ENCODE assay signal across 25 cellular contexts in genomic region chr10:112797221-112797620, GRCh38.
"Had no signal": no experiment of that assay in that cellular context is flagged by ENCODE, and none has a peak within 500 bp of the region (broad histone marks: within the 10 kb centered on the region; RNA-seq: fewer than 3 reads in every experiment).

No MANE protein-coding gene starts in this region.

- FAIRE-seq: astrocyte, TTC549 had no signal

- H3K9me3 Mint-ChIP-seq: activated CD4-positive, alpha-beta memory T cell treated with anti-CD3 and anti-CD28 coated beads for 36 hours; activated CD4-positive, alpha-beta T cell treated with anti-CD3 and anti-CD28 coated beads, Interleukin-2, amount 10 ng/mL, durations not matched to agents 7 days and 5 days; activated naive CD4-positive, alpha-beta T cell treated with anti-CD3 and anti-CD28 coated beads for 36 hours; activated T-helper 17 cell treated with anti-CD3 and anti-CD28 coated beads, Interleukin-2, amount 50 U/mL, for 72 hours; brain; central memory CD8-positive, alpha-beta T cell; T-cell had no signal

- H3K9ac ChIP-seq: KMS-11 had no signal

- H3K4me3 Mint-ChIP-seq: activated CD4-positive, alpha-beta memory T cell treated with anti-CD3 and anti-CD28 coated beads for 36 hours; activated CD4-positive, alpha-beta T cell treated with anti-CD3 and anti-CD28 coated beads, Interleukin-2, amount 10 ng/mL, durations not matched to agents 7 days and 5 days; activated naive CD4-positive, alpha-beta T cell treated with anti-CD3 and anti-CD28 coated beads for 36 hours; activated naive CD8-positive, alpha-beta T cell; activated T-helper 17 cell treated with anti-CD3 and anti-CD28 coated beads, Interleukin-2, amount 50 U/mL, for 72 hours; central memory CD8-positive, alpha-beta T cell; T-cell had no signal

- H3K27ac ChIP-seq: KMS-11 had no signal

- H3K4me2 ChIP-seq: KMS-11 had no signal

- DNase-seq: activated CD4-positive, alpha-beta memory T cell treated with anti-CD3 and anti-CD28 coated beads for 36 hours; activated CD4-positive, alpha-beta T cell treated with anti-CD3 and anti-CD28 coated beads, Interleukin-2, amount 10 ng/mL, durations not matched to agents 7 days and 5 days; activated CD4-positive, CD25-positive, alpha-beta regulatory T cell; activated CD8-positive, alpha-beta memory T cell treated with anti-CD3 and anti-CD28 coated beads for 24 hours; activated gamma-delta T cell; activated naive CD4-positive, alpha-beta T cell treated with anti-CD3 and anti-CD28 coated beads for 36 hours; activated T-cell treated with anti-CD3 and anti-CD28 coated beads for 4 hours; activated T-cell treated with anti-CD3 and anti-CD28 coated beads, Interleukin-2, amount 50 U/mL, for 48 hours; amygdala; NCI-H146; NCI-H187 treated with DMSO at 0.1 percent for 48 hours; NCI-H2081 treated with DMSO at 0.1 percent for 48 hours; NCI-H510A treated with DMSO at 0.1 percent for 48 hours; NCI-H69; SIG-M5; T-cell; T-helper 2 cell; T1000 had no signal

- H3K27ac Mint-ChIP-seq: activated CD4-positive, alpha-beta memory T cell treated with anti-CD3 and anti-CD28 coated beads for 36 hours; activated CD4-positive, alpha-beta T cell treated with anti-CD3 and anti-CD28 coated beads, Interleukin-2, amount 10 ng/mL, durations not matched to agents 7 days and 5 days; activated naive CD4-positive, alpha-beta T cell treated with anti-CD3 and anti-CD28 coated beads for 36 hours; activated naive CD8-positive, alpha-beta T cell; activated T-helper 17 cell treated with anti-CD3 and anti-CD28 coated beads, Interleukin-2, amount 50 U/mL, for 72 hours; T-cell had no signal

- H3K4me1 Mint-ChIP-seq: activated CD4-positive, alpha-beta T cell treated with anti-CD3 and anti-CD28 coated beads, Interleukin-2, amount 10 ng/mL, durations not matched to agents 7 days and 5 days; activated T-helper 17 cell treated with anti-CD3 and anti-CD28 coated beads, Interleukin-2, amount 50 U/mL, for 72 hours; central memory CD8-positive, alpha-beta T cell; T-cell had no signal

- H3K27me3 Mint-ChIP-seq: activated CD4-positive, alpha-beta memory T cell treated with anti-CD3 and anti-CD28 coated beads for 36 hours; activated CD4-positive, alpha-beta T cell treated with anti-CD3 and anti-CD28 coated beads, Interleukin-2, amount 10 ng/mL, durations not matched to agents 7 days and 5 days; activated naive CD8-positive, alpha-beta T cell; activated T-helper 17 cell treated with anti-CD3 and anti-CD28 coated beads, Interleukin-2, amount 50 U/mL, for 72 hours; brain; central memory CD8-positive, alpha-beta T cell; T-cell had no signal

- ATAC-seq: activated T-helper 17 cell treated with anti-CD3 and anti-CD28 coated beads, Interleukin-2, amount 50 U/mL, for 72 hours; T-cell had no signal

- H3K36me3 Mint-ChIP-seq: activated CD4-positive, alpha-beta memory T cell treated with anti-CD3 and anti-CD28 coated beads for 36 hours; brain had no signal
